ENCODE assay signal across 19 cellular contexts in genomic region chr3:101867521-101867920, GRCh38. TPM values are rescaled to one million over a fixed set of nuclear protein-coding genes. Genes with fewer than 3 reads are reported as not detected.
DNase-seq lines count a peak whose midpoint lies in the region; ATAC-seq and TF ChIP-seq lines count a peak whose summit lies in the region.
"Had no signal": no experiment of that assay in that cellular context is flagged by ENCODE, and none has a peak within 500 bp of the region (broad histone marks: within the 10 kb centered on the region; RNA-seq: fewer than 3 reads in every experiment).

No MANE protein-coding gene starts in this region.

- no peak overlapping the region for H3K4me3 Mint-ChIP-seq in activated B cell treated with CpG ODN at 0.5 μM for 24 hours
- H3K4me3 Mint-ChIP-seq: CD8-positive, alpha-beta memory T cell had no signal

- peaks cover 3% of the 10 kb centered on the region; the same call in 1 of the 2 replicates for H3K4me1 ChIP-seq in HEK293 (ENCODE audit: control insufficient read depth, insufficient read depth, low read length)
- H3K4me1 ChIP-seq in mesenchymal stem cell (ENCODE audit: control insufficient read depth, insufficient read depth, low read depth, low read length) = peaks cover 6% of the 10 kb centered on the region
- H3K4me1 ChIP-seq: HAP-1 had no signal

- H2AK5ac ChIP-seq in mesenchymal stem cell (ENCODE audit: low read length, severe bottlenecking) = no peak overlapping the region

- no peak overlapping the region for H3K18ac ChIP-seq in mesenchymal stem cell (ENCODE audit: low read depth in 1 of 2, low read length in 2 of 2)

- H2BK12ac ChIP-seq in mesenchymal stem cell (ENCODE audit: low read length in 2 of 2) = no peak overlapping the region

- H3K9me3 ChIP-seq in HEK293 (ENCODE audit: control insufficient read depth, insufficient read depth, low read depth, low read length) (no peaks in the 10 kb centered on the region), mesenchymal stem cell (ENCODE audit: control insufficient read depth, low read length) (no peaks in the 10 kb centered on the region)
- H3K9me3 ChIP-seq: BLaER1, HAP-1, SJSA1 had no signal

- H3K36me3 Mint-ChIP-seq in activated B cell treated with CpG ODN at 0.5 μM for 24 hours (ENCODE audit: low read depth) = peaks cover 9% of the 10 kb centered on the region

- no peak overlapping the region for H3K4me2 ChIP-seq in mesenchymal stem cell (ENCODE audit: low read length, poor library complexity, severe bottlenecking)
- H3K4me2 ChIP-seq: BLaER1 had no signal

- no peak overlapping the region for H3K4me3 ChIP-seq in HEK293 (ENCODE audit: low read depth, low read length)
- H3K4me3 ChIP-seq in mesenchymal stem cell (ENCODE audit: insufficient read depth in 1 of 2, low read depth in 1 of 2, low read length in 2 of 2) = no peak overlapping the region
- H3K4me3 ChIP-seq: BLaER1, HAP-1, K562, SJSA1 had no signal

- no peaks in the 10 kb centered on the region for H3K27me3 Mint-ChIP-seq in activated B cell treated with CpG ODN at 0.5 μM for 24 hours
- H3K27me3 Mint-ChIP-seq: CD8-positive, alpha-beta memory T cell had no signal

- TF ChIP-seq CTCF in HEK293 (tag by site-specific recombination; IDR thresholded peaks at IDR 0.05) (no peak), activated B cell treated with CpG ODN at 0.5 μM for 24 hours (IDR thresholded peaks at IDR 0.05) (no peak)

- intact Hi-C loops in activated B cell treated with CpG ODN at 0.5 μM for 24 hours (cut with micrococcal nuclease) = no loop called here

- H3K23ac ChIP-seq in mesenchymal stem cell (ENCODE audit: low read length in 2 of 2) = no peak overlapping the region

- no peak overlapping the region for H3K9ac ChIP-seq in mesenchymal stem cell (ENCODE audit: low read length)
- H3K9ac ChIP-seq: BLaER1 had no signal

- ATAC-seq in activated B cell treated with CpG ODN at 0.5 μM for 24 hours (ENCODE audit: low read depth) = no peak
- ATAC-seq in GM21528 (IDR thresholded peaks at IDR 0.05; ENCODE audit: low FRiP score, unreplicated experiment) = no peak
- no peak for ATAC-seq in GM21381 (IDR thresholded peaks at IDR 0.05; ENCODE audit: unreplicated experiment)
- ATAC-seq in HG03457 (IDR thresholded peaks at IDR 0.05; ENCODE audit: unreplicated experiment) = no peak
- ATAC-seq: K562, PC-3 had no signal

- peak; percentile 13 for DNase-seq in ACHN
- DNase-seq in activated B cell treated with CpG ODN at 0.5 μM for 24 hours = no peak
- DNase-seq in mesenchymal stem cell = peak; percentile 24
- no peak for DNase-seq in ecto neural progenitor cell (ENCODE audit: low spot score)
- DNase-seq: CD8-positive, alpha-beta memory T cell; DMS 273 treated with DMSO at 0.1 percent for 48 hours; NCI-H1092; NCI-H2107; NCI-H226; NCI-H526 treated with DMSO at 0.1 percent for 48 hours; PC-3 had no signal

- in situ Hi-C loops in ACHN (cut with HindIII; ENCODE audit: low pct_ligation_motif_present, low pct_unique_long_range_greater_than_20kb, low sequenced_read_pairs) = loop anchor here (25.0 kb wide), 1 partner anchor 220 kb away; no protein-coding TSS in a partner anchor

- H4K91ac ChIP-seq in mesenchymal stem cell (ENCODE audit: low read length) = no peak overlapping the region

- H2BK5ac ChIP-seq in mesenchymal stem cell (ENCODE audit: low read depth, low read length, poor library complexity, severe bottlenecking) = no peak overlapping the region

- no peak overlapping the region for H3K14ac ChIP-seq in mesenchymal stem cell (ENCODE audit: low read length in 2 of 2)

- no peak overlapping the region for H3K4ac ChIP-seq in mesenchymal stem cell (ENCODE audit: low read depth in 1 of 2, low read length in 2 of 2)

- H3K27me3 ChIP-seq in mesenchymal stem cell (ENCODE audit: control insufficient read depth in 1 of 2, insufficient read depth in 1 of 2, low read length in 2 of 2) = no peaks in the 10 kb centered on the region
- H3K27me3 ChIP-seq: BLaER1, SJSA1 had no signal

- H3K4me1 Mint-ChIP-seq in activated B cell treated with CpG ODN at 0.5 μM for 24 hours = peaks cover 45% of the 10 kb centered on the region
- H3K4me1 Mint-ChIP-seq: CD8-positive, alpha-beta memory T cell had no signal

- H4K8ac ChIP-seq in mesenchymal stem cell (ENCODE audit: low read length) = no peak overlapping the region

- H3K27ac Mint-ChIP-seq in activated B cell treated with CpG ODN at 0.5 μM for 24 hours = peak overlapping the region; percentile 13

- H3K9me3 Mint-ChIP-seq in activated B cell treated with CpG ODN at 0.5 μM for 24 hours = no peaks in the 10 kb centered on the region
- H3K9me3 Mint-ChIP-seq: CD8-positive, alpha-beta memory T cell had no signal

- no peaks in the 10 kb centered on the region for H3K79me1 ChIP-seq in mesenchymal stem cell (replicated peaks; ENCODE audit: low read length, poor library complexity, severe bottlenecking)

- POLR2A ChIA-PET in HEK293 (lab: Yijun Ruan, JAX) = no interaction called here
- POLR2A ChIA-PET in activated B cell treated with CpG ODN at 0.5 μM for 24 hours (lab: Charles Lee) = interaction anchor here (0.7 to 2.4 kb wide), 11 partner anchors 8 to 68 kb away, joined by 3 to 12 read pairs (median 6); partner anchors contain the start of gene NFKBIZ

- H3K27ac ChIP-seq in HEK293 (ENCODE audit: extremely low read depth, low read depth, low read length) (no peak overlapping the region), mesenchymal stem cell (ENCODE audit: low read length, poor library complexity, severe bottlenecking) (peak overlapping the region; percentile 62)
- H3K27ac ChIP-seq: BLaER1, SJSA1 had no signal

- no peak overlapping the region for H2BK15ac ChIP-seq in mesenchymal stem cell (ENCODE audit: low read depth, poor library complexity, severe bottlenecking)

- H2BK120ac ChIP-seq in mesenchymal stem cell (ENCODE audit: low read depth, low read length) = no peak overlapping the region

- no peak overlapping the region for H2AFZ ChIP-seq in mesenchymal stem cell (ENCODE audit: low read depth, low read length)

- H3K36me3 ChIP-seq in HEK293 (ENCODE audit: control insufficient read depth in 2 of 2, insufficient read depth in 1 of 2, low read length in 2 of 2) (no peaks in the 10 kb centered on the region), mesenchymal stem cell (ENCODE audit: control insufficient read depth in 1 of 2, insufficient read depth in 2 of 2, low read depth in 1 of 2, low read length in 2 of 2) (no peaks in the 10 kb centered on the region)
- H3K36me3 ChIP-seq: BLaER1, HAP-1 had no signal

- CTCF ChIA-PET in HEK293 (lab: Yijun Ruan, JAX) = interaction anchor here (1.4 kb wide), 1 partner anchor 65 kb away, joined by 4 read pairs; no protein-coding TSS in a partner anchor
- CTCF ChIA-PET in activated B cell treated with CpG ODN at 0.5 μM for 24 hours (lab: Charles Lee) = interaction anchor here (1.1 to 1.8 kb wide), 3 partner anchors 69 to 362 kb away, joined by 3 to 5 read pairs (median 4); no protein-coding TSS in a partner anchor

TF ChIP-seq in HEK293, 187 proteins besides CTCF, POLR2A, EP300 and RAD21:
- TF ChIP-seq PRDM1 (tag by site-specific recombination; IDR thresholded peaks at IDR 0.05) = peak; percentile 73
- TF ChIP-seq ZNF561 (tag by site-specific recombination; IDR thresholded peaks at IDR 0.05; ENCODE audit: borderline replicate concordance) = no peak
TF ChIP-seq in HEK293: peak in this region for 1.

RNA-seq across cellular contexts. Expression of gene NFKBIZ, which starts 18.2 kb away (rescaled TPM):
- 391 and 421 TPM in 2 replicates for total RNA-seq in activated B cell treated with CpG ODN at 0.5 μM for 24 hours
- polyA plus RNA-seq in mesenchymal stem cell (2013, experiment 1 of 2) = 44.7 TPM
- polyA plus RNA-seq in mesenchymal stem cell (2013, experiment 2 of 2) = 39.9 TPM

Comparison
In these comparisons a context has a peak if more than half of its experiments do, and no peak if none do; other contexts are left out.
1. DNase-seq: peak in ACHN (single experiment) and mesenchymal stem cell (single experiment); none in activated B cell treated with CpG ODN at 0.5 μM for 24 hours (single experiment) and ecto neural progenitor cell (single experiment).